23 cellular contexts compared by ENCODE assay signal in genomic region chr2:27179344-27180000, GRCh38. TPM values are rescaled to one million over a fixed set of nuclear protein-coding genes. Genes with fewer than 3 reads are reported as not detected.
DNase-seq lines count a peak whose midpoint lies in the region; ATAC-seq and TF ChIP-seq lines count a peak whose summit lies in the region.
"Had no signal": no experiment of that assay in that cellular context is flagged by ENCODE, and none has a peak within 500 bp of the region (broad histone marks: within the 10 kb centered on the region; RNA-seq: fewer than 3 reads in every experiment).

No MANE protein-coding gene starts in this region.

- 26% methylated on average over 3 of the region's 3 CpGs for WGBS in right lobe of liver (ENCODE audit: insufficient coverage, low coverage, low lambda C conversion rate, missing lambda C conversion rate)

- H3K4me3 ChIP-seq in breast epithelium (no peak overlapping the region), right lobe of liver (no peak overlapping the region)

- H3K27ac ChIP-seq in breast epithelium: peak overlapping the region; percentile 73 to 94
- H3K27ac ChIP-seq in right lobe of liver: peak overlapping the region; percentile 80 to 96 (median 95)

- TF ChIP-seq CTCF in breast epithelium (IDR thresholded peaks at IDR 0.05): no peak
- no peak for TF ChIP-seq CTCF in MCF 10A (IDR thresholded peaks at IDR 0.05; ENCODE audit: unreplicated experiment)
- no peak for TF ChIP-seq CTCF in WTC11 (IDR thresholded peaks at IDR 0.05)
- TF ChIP-seq CTCF in right lobe of liver (IDR thresholded peaks at IDR 0.05): no peak

- H3K36me3 ChIP-seq in breast epithelium (no peaks in the 10 kb centered on the region), right lobe of liver (no peaks in the 10 kb centered on the region)

- H3K9me3 ChIP-seq in breast epithelium (no peaks in the 10 kb centered on the region), right lobe of liver (no peaks in the 10 kb centered on the region)

- peaks cover 11% of the 10 kb centered on the region for H3K4me1 Mint-ChIP-seq in MCF 10A (ENCODE audit: insufficient read depth, unreplicated experiment)
- no peaks in the 10 kb centered on the region for H3K4me1 Mint-ChIP-seq in WTC11
- peaks cover 4% of the 10 kb centered on the region for H3K4me1 Mint-ChIP-seq in activated T-helper 1 cell treated with anti-CD3 and anti-CD28 coated beads, Interleukin-12 subunit alpha, Interleukin-12 subunit beta, Interleukin-2, Interleukin-4 antibody, amounts not matched to agents 30 ng/mL and 10 ng/mL and 1 ng/mL, durations not matched to agents 14 hours and 24 hours and 36 hours (ENCODE audit: low read depth)

- no TSS peak for BruUV-seq in MCF 10A (replicated peaks; lab: Mats Ljungman, UMichigan)

- H3K36me3 Mint-ChIP-seq in MCF 10A (ENCODE audit: insufficient read depth, unreplicated experiment) (no peaks in the 10 kb centered on the region), WTC11 (no peaks in the 10 kb centered on the region)
- no peaks in the 10 kb centered on the region for H3K36me3 Mint-ChIP-seq in activated T-helper 1 cell treated with anti-CD3 and anti-CD28 coated beads, Interleukin-12 subunit alpha, Interleukin-12 subunit beta, Interleukin-2, Interleukin-4 antibody, amounts not matched to agents 30 ng/mL and 10 ng/mL and 1 ng/mL, durations not matched to agents 14 hours and 24 hours and 36 hours (ENCODE audit: low read depth)
- H3K36me3 Mint-ChIP-seq: CD8-positive, alpha-beta T cell had no signal

- H3K27me3 Mint-ChIP-seq in MCF 10A (ENCODE audit: insufficient read depth, unreplicated experiment): no peaks in the 10 kb centered on the region
- H3K27me3 Mint-ChIP-seq in WTC11 (ENCODE audit: low read depth): peaks cover 6% of the 10 kb centered on the region
- H3K27me3 Mint-ChIP-seq in activated T-helper 1 cell treated with anti-CD3 and anti-CD28 coated beads, Interleukin-12 subunit alpha, Interleukin-12 subunit beta, Interleukin-2, Interleukin-4 antibody, amounts not matched to agents 30 ng/mL and 10 ng/mL and 1 ng/mL, durations not matched to agents 14 hours and 24 hours and 36 hours (ENCODE audit: insufficient read depth): peaks cover 36% of the 10 kb centered on the region

- peaks cover 0 to 11% of the 10 kb centered on the region in 2 donors for H3K4me1 ChIP-seq in breast epithelium
- H3K4me1 ChIP-seq in right lobe of liver: peaks cover 0 to 57% (median 30%) of the 10 kb centered on the region in 4 donors

- intact Hi-C loops in breast epithelium (cut with DNase I; ENCODE audit: low total_unique reads): loop anchor here (5.0 kb wide), 1 partner anchor 38 kb away; the partner anchor contains the start of gene CAD
- intact Hi-C loops in MCF 10A (cut with micrococcal nuclease): no loop called here
- intact Hi-C loops in right lobe of liver (cut with DNase I): no loop called here
- intact Hi-C loops in activated T-helper 1 cell treated with anti-CD3 and anti-CD28 coated beads, Interleukin-12 subunit alpha, Interleukin-12 subunit beta, Interleukin-2, Interleukin-4 antibody, amounts not matched to agents 30 ng/mL and 10 ng/mL and 1 ng/mL, durations not matched to agents 14 hours and 24 hours and 36 hours (cut with micrococcal nuclease): no loop called here

- H3K27ac Mint-ChIP-seq in MCF 10A (ENCODE audit: low read depth, unreplicated experiment) (no peak overlapping the region), WTC11 (no peak overlapping the region)
- no peak overlapping the region for H3K27ac Mint-ChIP-seq in activated T-helper 1 cell treated with anti-CD3 and anti-CD28 coated beads, Interleukin-12 subunit alpha, Interleukin-12 subunit beta, Interleukin-2, Interleukin-4 antibody, amounts not matched to agents 30 ng/mL and 10 ng/mL and 1 ng/mL, durations not matched to agents 14 hours and 24 hours and 36 hours
- H3K27ac Mint-ChIP-seq: CD8-positive, alpha-beta T cell had no signal

- H3K4me3 Mint-ChIP-seq in MCF 10A (ENCODE audit: unreplicated experiment) (no peak overlapping the region), WTC11 (no peak overlapping the region)
- H3K4me3 Mint-ChIP-seq in activated T-helper 1 cell treated with anti-CD3 and anti-CD28 coated beads, Interleukin-12 subunit alpha, Interleukin-12 subunit beta, Interleukin-2, Interleukin-4 antibody, amounts not matched to agents 30 ng/mL and 10 ng/mL and 1 ng/mL, durations not matched to agents 14 hours and 24 hours and 36 hours: no peak overlapping the region
- H3K4me3 Mint-ChIP-seq: CD8-positive, alpha-beta T cell had no signal

- POLR2A ChIA-PET in MCF 10A (lab: Yijun Ruan, JAX) (interaction anchor here (0.6 to 0.7 kb wide), 2 partner anchors 27 to 35 kb away, joined by 3 to 4 read pairs; no protein-coding TSS in a partner anchor), WTC11 (lab: Charles Lee) (no interaction called here)

- TF ChIP-seq POLR2A in breast epithelium (IDR thresholded peaks at IDR 0.05) (no peak), right lobe of liver (IDR thresholded peaks at IDR 0.05) (no peak)

- CTCF ChIA-PET in MCF 10A (lab: Yijun Ruan, JAX) (interaction anchor here (1.5 kb wide), 1 partner anchor 10 kb away, joined by 7 read pairs; no protein-coding TSS in a partner anchor), WTC11 (lab: Charles Lee) (interaction anchor here (0.6 kb wide), 1 partner anchor 10 kb away, joined by 3 read pairs; no protein-coding TSS in a partner anchor)

- DNase-seq in breast epithelium (ENCODE audit: low spot score in 2 of 2) (no peak), MCF 10A (ENCODE audit: unreplicated experiment) (no peak), WTC11 (ENCODE audit: low spot score) (no peak), right lobe of liver (no peak), SW480 (ENCODE audit: low spot score) (no peak)
- DNase-seq in activated CD8-positive, alpha-beta memory T cell treated with anti-CD3 and anti-CD28 coated beads, Interleukin-2, amount 50 U/mL, for 48 hours: no peak
- DNase-seq in activated T-helper 1 cell treated with anti-CD3 and anti-CD28 coated beads, Interleukin-12 subunit alpha, Interleukin-12 subunit beta, Interleukin-2, Interleukin-4 antibody, amounts not matched to agents 30 ng/mL and 10 ng/mL and 1 ng/mL, durations not matched to agents 14 hours and 24 hours and 36 hours (ENCODE audit: low spot score): no peak
- DNase-seq: 8988T; AML-193; C1 segment of cervical spinal cord; CD8-positive, alpha-beta T cell; GDM1; H7; KBM-7; MV-4-11; NCI-H1105 treated with DMSO at 0.1 percent for 48 hours; NCI-H2081; NCI-H2171; NCI-H446 treated with DMSO at 0.1 percent for 48 hours; NCI-H526 treated with DMSO at 0.1 percent for 48 hours; SIG-M5 had no signal

- H3K9me3 Mint-ChIP-seq in MCF 10A (ENCODE audit: unreplicated experiment): no peaks in the 10 kb centered on the region
- H3K9me3 Mint-ChIP-seq in WTC11: 0 out of 2 replicates have a peak, but pooled peaks cover 5% of the 10 kb centered on the region
- H3K9me3 Mint-ChIP-seq in activated T-helper 1 cell treated with anti-CD3 and anti-CD28 coated beads, Interleukin-12 subunit alpha, Interleukin-12 subunit beta, Interleukin-2, Interleukin-4 antibody, amounts not matched to agents 30 ng/mL and 10 ng/mL and 1 ng/mL, durations not matched to agents 14 hours and 24 hours and 36 hours: no peaks in the 10 kb centered on the region
- H3K9me3 Mint-ChIP-seq: CD8-positive, alpha-beta T cell had no signal

- ATAC-seq in WTC11 (no peak), right lobe of liver (peak; percentile 33 to 58 (median 44)), GM21367 (IDR thresholded peaks at IDR 0.05; ENCODE audit: unreplicated experiment) (no peak)
- ATAC-seq: CD8-positive, alpha-beta T cell had no signal

- H3K27me3 ChIP-seq in breast epithelium: no peaks in the 10 kb centered on the region
- H3K27me3 ChIP-seq in right lobe of liver: no peaks in the 10 kb centered on the region

TF ChIP-seq in WTC11, 78 proteins besides CTCF, POLR2A, EP300 and RAD21:
- TF ChIP-seq GABPB1 (CRISPR knock-in tag; IDR thresholded peaks at IDR 0.05) (peak; percentile 20; the same call in 1 of the 2 replicates), SOX15 (CRISPR knock-in tag; IDR thresholded peaks at IDR 0.05) (no peak), SMAD3 (CRISPR knock-in tag; IDR thresholded peaks at IDR 0.05; ENCODE audit: borderline replicate concordance) (no peak), TCF7 (CRISPR knock-in tag; IDR thresholded peaks at IDR 0.05; ENCODE audit: low read depth) (no peak)

RNA-seq across cellular contexts. Expression of gene TCF23, which starts 30.7 kb away (rescaled TPM):
- total RNA-seq in breast epithelium (not detected), MCF 10A (2022) (not detected in 2 replicates), WTC11 (2021) (0.05 to 0.14 TPM (median 0.13 TPM) in 3 replicates), right lobe of liver (under 1 TPM in 1 of 6 experiments, not detected in 5; 0.04 TPM)
- not detected in 2 replicates for total RNA-seq in activated T-helper 1 cell treated with anti-CD3 and anti-CD28 coated beads, Interleukin-12 subunit alpha, Interleukin-12 subunit beta, Interleukin-2, Interleukin-4 antibody, amounts not matched to agents 30 ng/mL and 10 ng/mL and 1 ng/mL, durations not matched to agents 14 hours and 24 hours and 36 hours
- total RNA-seq: CD8-positive, alpha-beta T cell; H7 had no signal

RNA-seq across cellular contexts. Expression of gene ATRAID, which starts 32.4 kb away (rescaled TPM):
- total RNA-seq in breast epithelium (100 to 1,000 TPM; 146 to 243 (median 177) TPM), MCF 10A (2022) (115 and 122 TPM in 2 replicates), WTC11 (2021) (97.2 to 115 TPM (median 109 TPM) in 3 replicates), right lobe of liver (10 to 100 TPM; 30.7 to 65.8 (median 35.9) TPM)
- total RNA-seq in activated T-helper 1 cell treated with anti-CD3 and anti-CD28 coated beads, Interleukin-12 subunit alpha, Interleukin-12 subunit beta, Interleukin-2, Interleukin-4 antibody, amounts not matched to agents 30 ng/mL and 10 ng/mL and 1 ng/mL, durations not matched to agents 14 hours and 24 hours and 36 hours: 107 and 111 TPM in 2 replicates

RNA-seq across cellular contexts. Expression of gene SLC5A6, which starts 32.6 kb away (rescaled TPM):
- total RNA-seq in breast epithelium (10 to 100 TPM; 43.4 to 86.2 (median 84.9) TPM), MCF 10A (2022) (25.9 and 26.9 TPM in 2 replicates), WTC11 (2021) (80.8 to 111 TPM (median 86.4 TPM) in 3 replicates), right lobe of liver (100 to 1,000 TPM in 3 of 6 experiments, 10 to 100 TPM in 3; 57.5 to 151 (median 90.3) TPM)
- 89.2 and 105 TPM in 2 replicates for total RNA-seq in activated T-helper 1 cell treated with anti-CD3 and anti-CD28 coated beads, Interleukin-12 subunit alpha, Interleukin-12 subunit beta, Interleukin-2, Interleukin-4 antibody, amounts not matched to agents 30 ng/mL and 10 ng/mL and 1 ng/mL, durations not matched to agents 14 hours and 24 hours and 36 hours

RNA-seq across cellular contexts. Expression of gene CAD, which starts 37.7 kb away (rescaled TPM):
- total RNA-seq in breast epithelium (10 to 100 TPM; 15.5 to 33.4 (median 17.3) TPM), MCF 10A (2022) (59.5 and 66.5 TPM in 2 replicates), WTC11 (2021) (145 to 178 TPM (median 150 TPM) in 3 replicates), right lobe of liver (10 to 100 TPM; 12.3 to 24.0 (median 16.3) TPM)
- total RNA-seq in activated T-helper 1 cell treated with anti-CD3 and anti-CD28 coated beads, Interleukin-12 subunit alpha, Interleukin-12 subunit beta, Interleukin-2, Interleukin-4 antibody, amounts not matched to agents 30 ng/mL and 10 ng/mL and 1 ng/mL, durations not matched to agents 14 hours and 24 hours and 36 hours: 135 and 138 TPM in 2 replicates

RNA-seq across cellular contexts. Expression of gene PRR30, which starts 40.3 kb away (rescaled TPM):
- not detected for total RNA-seq in breast epithelium
- not detected in 2 replicates for total RNA-seq in MCF 10A (2022)
- total RNA-seq in WTC11 (2021): not detected in 3 replicates
- not detected for total RNA-seq in right lobe of liver
- not detected in 2 replicates for total RNA-seq in activated T-helper 1 cell treated with anti-CD3 and anti-CD28 coated beads, Interleukin-12 subunit alpha, Interleukin-12 subunit beta, Interleukin-2, Interleukin-4 antibody, amounts not matched to agents 30 ng/mL and 10 ng/mL and 1 ng/mL, durations not matched to agents 14 hours and 24 hours and 36 hours
- total RNA-seq: CD8-positive, alpha-beta T cell; H7; T-helper 1 cell treated with Interleukin-12 subunit alpha and Interleukin-12 subunit beta and Interleukin-4 antibody, amounts not matched to agents 30 ng/mL and 1 ng/mL, for 36 hours had no signal

Comparison
In these comparisons a context has a peak if more than half of its experiments do, and no peak if none do; other contexts are left out.
1. ATAC-seq: peak in right lobe of liver (4 of 4); none in WTC11 (single experiment) and GM21367 (single experiment).